In genomic region chr7:103989200-103989784, GRCh38 we compare ENCODE assay signal across 8 cellular contexts. TPM values are rescaled to one million over a fixed set of nuclear protein-coding genes. Genes with fewer than 3 reads are reported as not detected.
A peak's percentile ranks its signal among the peaks of the same experiment; 100 is the strongest.
DNase-seq lines count a peak whose midpoint lies in the region; ATAC-seq and TF ChIP-seq lines count a peak whose summit lies in the region.

TSS of gene RELN (minus strand) at chr7:103989658. CDS start at chr7:103989356, 302 bp downstream.

- 1% methylated on average over 16 to 73 of the region's 89 CpGs for WGBS in body of pancreas, 2 donors

- H3K27me3 ChIP-seq in body of pancreas, result peaks cover 0 to 8% of the 10 kb centered on the region in 2 donors

- peaks cover 21% of the 10 kb centered on the region for H3K4me1 ChIP-seq in body of pancreas

- H3K36me3 ChIP-seq in body of pancreas (replicated peaks in 1 of 2; ENCODE audit: insufficient read depth in 1 of 2, low read depth in 2 of 2), result no peaks in the 10 kb centered on the region

- H3K27ac ChIP-seq in body of pancreas (no peak within 1 kb of the TSS), temporal lobe (ENCODE audit: low read depth, low read length) (no peak within 1 kb of the TSS)

- no peaks in the 10 kb centered on the region for H3K9me3 ChIP-seq in body of pancreas

- no peak for TF ChIP-seq POLR2A in body of pancreas (IDR thresholded peaks at IDR 0.05)

- DNase-seq in DMS79 treated with DMSO at 0.1 percent for 48 hours (lab: John Stamatoyannopoulos, UW), result peak; percentile 15
- no peak for DNase-seq in DMS79 (lab: John Stamatoyannopoulos, UW)
- peak; percentile 78 for DNase-seq in NCI-H146 (lab: John Stamatoyannopoulos, UW)
- no peak for DNase-seq in body of pancreas
- DNase-seq in left lobe of liver (ENCODE audit: low spot score), result peak; percentile 50
- DNase-seq in pons (ENCODE audit: low spot score), result no peak
- DNase-seq in NK-92 treated with Interleukin-12 subunit alpha and Interleukin-12 subunit beta, amount 100 ng/mL, for 24 hours (lab: John Stamatoyannopoulos, UW), result no peak

- TF ChIP-seq CTCF in body of pancreas (IDR thresholded peaks at IDR 0.05), result no peak

- intact Hi-C loops in body of pancreas (cut with DNase I), result no loop called here

- peak within 1 kb of the TSS in 1 of 2 donors; percentile 15 for H3K4me3 ChIP-seq in body of pancreas

- ATAC-seq in body of pancreas (peak; percentile 52), left lobe of liver (peak; percentile 58)

RNA-seq across cellular contexts. Expression of gene RELN, which starts in this region (rescaled TPM):
- 1 to 10 TPM in 1 of 2 donors, under 1 TPM in 1; 0.33 to 3.9 TPM for total RNA-seq in body of pancreas
- total RNA-seq in left lobe of liver, result 17.2 TPM
- 52.6 TPM for total RNA-seq in temporal lobe

Comparison
In these comparisons a context has a peak if more than half of its experiments do, and no peak if none do; other contexts are left out.
1. DNase-seq: peak in DMS79 treated with DMSO at 0.1 percent for 48 hours (single experiment), NCI-H146 (single experiment) and left lobe of liver (single experiment); none in DMS79 (single experiment), body of pancreas (0 of 4), pons (single experiment) and NK-92 treated with Interleukin-12 subunit alpha and Interleukin-12 subunit beta, amount 100 ng/mL, for 24 hours (single experiment).